19 cellular contexts compared by ENCODE assay signal in genomic region chr11:43197357-43197756, GRCh38.
"Had no signal": no experiment of that assay in that cellular context is flagged by ENCODE, and none has a peak within 500 bp of the region (broad histone marks: within the 10 kb centered on the region; RNA-seq: fewer than 3 reads in every experiment).

No MANE protein-coding gene starts in this region.

- H3K4me3 ChIP-seq: body of pancreas, gastrocnemius medialis, heart left ventricle, skin epidermis, tibial nerve had no signal

- ATAC-seq: activated CD4-positive, CD25-positive, alpha-beta regulatory T cell treated with anti-CD3 and anti-CD28 coated beads, Interleukin-2, amount 50 U/mL, for 24 hours; body of pancreas; gastrocnemius medialis; heart left ventricle; left colon; natural killer cell; stimulated activated naive B cell treated with anti-CD40 and anti-IgM and Interleukin-4, amounts not matched to agents 10 μg/mL and 1 μg/mL and 100 μg/mL, for 72 hours had no signal

- H3K36me3 Mint-ChIP-seq: activated naive CD8-positive, alpha-beta T cell treated with anti-CD3 and anti-CD28 coated beads for 36 hours; natural killer cell; stimulated activated naive B cell treated with anti-CD40 and anti-IgM and Interleukin-4, amounts not matched to agents 10 μg/mL and 1 μg/mL and 100 μg/mL, for 72 hours had no signal

- DNase-seq: activated CD4-positive, alpha-beta T cell treated with anti-CD3 and anti-CD28 coated beads, Interleukin-2, amount 50 U/mL, for 1 hour; activated CD8-positive, alpha-beta memory T cell treated with anti-CD3 and anti-CD28 coated beads for 24 hours; activated naive CD8-positive, alpha-beta T cell treated with anti-CD3 and anti-CD28 coated beads for 36 hours; amygdala; body of pancreas; caudate nucleus; erythroblast; gastrocnemius medialis; heart left ventricle; left colon; natural killer cell; posterior cingulate gyrus; retina; stimulated activated CD4-positive, alpha-beta T cell treated with anti-CD3 and anti-CD28 coated beads, Interleukin-15, amount 100 ng/mL, for 24 hours; stimulated activated CD4-positive, alpha-beta T cell treated with anti-CD3 and anti-CD28 coated beads, Interleukin-4, amount 100 ng/mL, for 1 hour; stimulated activated naive B cell treated with anti-CD40 and anti-IgM and Interleukin-4, amounts not matched to agents 10 μg/mL and 1 μg/mL and 100 μg/mL, for 72 hours had no signal

- H3K36me3 ChIP-seq: gastrocnemius medialis, heart left ventricle, tibial nerve had no signal

- H3K4me1 ChIP-seq: body of pancreas, gastrocnemius medialis, heart left ventricle, tibial nerve had no signal

- H3K4me3 Mint-ChIP-seq: activated naive CD8-positive, alpha-beta T cell treated with anti-CD3 and anti-CD28 coated beads for 36 hours; natural killer cell; stimulated activated naive B cell treated with anti-CD40 and anti-IgM and Interleukin-4, amounts not matched to agents 10 μg/mL and 1 μg/mL and 100 μg/mL, for 72 hours had no signal

- H3K9me3 ChIP-seq: body of pancreas, gastrocnemius medialis, tibial nerve had no signal

- H3K4me1 Mint-ChIP-seq: activated naive CD8-positive, alpha-beta T cell treated with anti-CD3 and anti-CD28 coated beads for 36 hours; natural killer cell; stimulated activated naive B cell treated with anti-CD40 and anti-IgM and Interleukin-4, amounts not matched to agents 10 μg/mL and 1 μg/mL and 100 μg/mL, for 72 hours had no signal

- H3K27ac ChIP-seq: body of pancreas, gastrocnemius medialis, heart left ventricle, skin epidermis, tibial nerve had no signal

- H3K27me3 Mint-ChIP-seq: activated naive CD8-positive, alpha-beta T cell treated with anti-CD3 and anti-CD28 coated beads for 36 hours; stimulated activated naive B cell treated with anti-CD40 and anti-IgM and Interleukin-4, amounts not matched to agents 10 μg/mL and 1 μg/mL and 100 μg/mL, for 72 hours had no signal

- H3K27me3 ChIP-seq: body of pancreas, gastrocnemius medialis, heart left ventricle, tibial nerve had no signal

- H3K27ac Mint-ChIP-seq: activated naive CD8-positive, alpha-beta T cell treated with anti-CD3 and anti-CD28 coated beads for 36 hours; natural killer cell; stimulated activated naive B cell treated with anti-CD40 and anti-IgM and Interleukin-4, amounts not matched to agents 10 μg/mL and 1 μg/mL and 100 μg/mL, for 72 hours had no signal
